In genomic region chr6:44311767-44312166, GRCh38 we compare ENCODE assay signal across 13 cellular contexts. TPM values are rescaled to one million over a fixed set of nuclear protein-coding genes. Genes with fewer than 3 reads are reported as not detected.
DNase-seq lines count a peak whose midpoint lies in the region; ATAC-seq and TF ChIP-seq lines count a peak whose summit lies in the region.
"Had no signal": no experiment of that assay in that cellular context is flagged by ENCODE, and none has a peak within 500 bp of the region (broad histone marks: within the 10 kb centered on the region; RNA-seq: fewer than 3 reads in every experiment).

No MANE protein-coding gene starts in this region.

- peaks cover 11% of the 10 kb centered on the region for H3K4me1 ChIP-seq in CD4-positive, alpha-beta memory T cell (ENCODE audit: insufficient read depth, low read length)
- peaks cover 6% of the 10 kb centered on the region for H3K4me1 ChIP-seq in KMS-11 (ENCODE audit: low read depth, poor library complexity, severe bottlenecking)

- H3K4me3 ChIP-seq in CD4-positive, alpha-beta memory T cell (ENCODE audit: low read length in 2 of 2): no peak overlapping the region
- no peak overlapping the region for H3K4me3 ChIP-seq in KMS-11 (IDR thresholded peaks at IDR 0.05; ENCODE audit: insufficient read depth, low read depth, low read length)

- peak overlapping the region in 6 of 7 donors; percentile 37 to 82 (median 70) for H3K27ac Mint-ChIP-seq in CD4-positive, alpha-beta memory T cell
- H3K27ac Mint-ChIP-seq in brain: peak overlapping the region in 4 of 5 experiments; percentile 89 to 94 (median 92)
- H3K27ac Mint-ChIP-seq in naive thymus-derived CD8-positive, alpha-beta T cell: peak overlapping the region in 8 of 10 donors; percentile 13 to 97 (median 58)

- peaks cover 29 to 48% of the 10 kb centered on the region in 2 donors for H3K36me3 Mint-ChIP-seq in CD4-positive, alpha-beta memory T cell
- peaks cover 32% of the 10 kb centered on the region for H3K36me3 Mint-ChIP-seq in brain
- peaks cover 0 to 41% (median 7%) of the 10 kb centered on the region in 3 donors for H3K36me3 Mint-ChIP-seq in naive thymus-derived CD8-positive, alpha-beta T cell

- intact Hi-C loops in CD4-positive, alpha-beta memory T cell (cut with micrococcal nuclease): loop anchor here (2.0 kb wide), 1 partner anchor 65 kb away; the partner anchor contains the start of gene HSP90AB1

- TF ChIP-seq CTCF in KMS-11 (conservative IDR thresholded peaks at IDR 0.05; ENCODE audit: low read depth, low read length): no peak
- TF ChIP-seq CTCF in brain (conservative IDR thresholded peaks at IDR 0.05): no peak

- H3K4me1 Mint-ChIP-seq in CD4-positive, alpha-beta memory T cell: peaks cover 5 to 30% (median 20%) of the 10 kb centered on the region in 4 donors
- peaks cover 14% of the 10 kb centered on the region for H3K4me1 Mint-ChIP-seq in brain
- H3K4me1 Mint-ChIP-seq in naive thymus-derived CD8-positive, alpha-beta T cell: peaks cover 20 to 31% (median 23%) of the 10 kb centered on the region in 4 donors

- H3K4me2 ChIP-seq in KMS-11: peak overlapping the region; percentile 98; the same call in 1 of the 2 replicates

- H2AFZ ChIP-seq in KMS-11 (ENCODE audit: low read depth): no peak overlapping the region

- no peak overlapping the region for H3K9ac ChIP-seq in KMS-11

- no peaks in the 10 kb centered on the region for H3K9me3 ChIP-seq in CD4-positive, alpha-beta memory T cell (ENCODE audit: control insufficient read depth in 1 of 2, low read length in 2 of 2)
- H3K9me3 ChIP-seq: spleen had no signal

- no peaks in the 10 kb centered on the region for H3K9me3 Mint-ChIP-seq in CD4-positive, alpha-beta memory T cell
- H3K9me3 Mint-ChIP-seq in brain: no peaks in the 10 kb centered on the region
- H3K9me3 Mint-ChIP-seq in naive thymus-derived CD8-positive, alpha-beta T cell: no peaks in the 10 kb centered on the region

- no peaks in the 10 kb centered on the region for H4K20me1 ChIP-seq in KMS-11 (ENCODE audit: insufficient read depth)

- POLR2A ChIA-PET in CD4-positive, alpha-beta memory T cell (lab: Charles Lee; ENCODE audit: partially characterized antibody): interaction anchor here (0.7 to 3.7 kb wide), 2 partner anchors 41 to 65 kb away, joined by 3 to 26 read pairs; partner anchors contain the start of genes HSP90AB1 and TMEM151B
- POLR2A ChIA-PET in naive thymus-derived CD8-positive, alpha-beta T cell (lab: Charles Lee): interaction anchor here (2.0 kb wide), 1 partner anchor 65 kb away, joined by 6 read pairs; the partner anchor contains the start of gene HSP90AB1

- peaks cover 29% of the 10 kb centered on the region for H3K36me3 ChIP-seq in CD4-positive, alpha-beta memory T cell (ENCODE audit: insufficient read depth, low read length)
- peaks cover 5% of the 10 kb centered on the region; the same call in 1 of the 2 replicates for H3K36me3 ChIP-seq in KMS-11 (ENCODE audit: insufficient read depth)

- H3K27me3 Mint-ChIP-seq in CD4-positive, alpha-beta memory T cell: no peaks in the 10 kb centered on the region
- H3K27me3 Mint-ChIP-seq in brain: peaks cover 16% of the 10 kb centered on the region
- no peaks in the 10 kb centered on the region for H3K27me3 Mint-ChIP-seq in naive thymus-derived CD8-positive, alpha-beta T cell

- no peak for DNase-seq in CD4-positive, alpha-beta memory T cell
- no peak for DNase-seq in naive thymus-derived CD8-positive, alpha-beta T cell
- no peak for DNase-seq in NCI-H1092 (lab: John Stamatoyannopoulos, UW)
- no peak for DNase-seq in pons (ENCODE audit: low spot score)
- no peak for DNase-seq in NCI-H2171 (lab: John Stamatoyannopoulos, UW)
- DNase-seq in RKO (ENCODE audit: low spot score): no peak
- DNase-seq: DMS79 treated with DMSO at 0.1 percent for 48 hours, NCI-H2227 treated with DMSO at 0.1 percent for 48 hours, spleen had no signal

- H3K27ac ChIP-seq in CD4-positive, alpha-beta memory T cell (ENCODE audit: low read depth, low read length): no peak overlapping the region
- H3K27ac ChIP-seq in KMS-11: no peak overlapping the region
- H3K27ac ChIP-seq: epithelial cell of prostate, spleen had no signal

- H3K27me3 ChIP-seq in CD4-positive, alpha-beta memory T cell (ENCODE audit: insufficient read depth, low read length): no peaks in the 10 kb centered on the region
- no peaks in the 10 kb centered on the region for H3K27me3 ChIP-seq in KMS-11 (ENCODE audit: insufficient read depth, low read depth)
- H3K27me3 ChIP-seq: spleen had no signal

- peak overlapping the region; percentile 90 to 98 (median 96) for H3K4me3 Mint-ChIP-seq in CD4-positive, alpha-beta memory T cell
- peak overlapping the region; percentile 93 to 99 (median 98) for H3K4me3 Mint-ChIP-seq in brain
- H3K4me3 Mint-ChIP-seq in naive thymus-derived CD8-positive, alpha-beta T cell: peak overlapping the region; percentile 92 to 100 (median 96)

- peaks cover 13% of the 10 kb centered on the region; the same call in 1 of the 2 replicates for H3K79me2 ChIP-seq in KMS-11 (ENCODE audit: insufficient read depth, low read depth)

- no peak for ATAC-seq in naive thymus-derived CD8-positive, alpha-beta T cell

- CTCF ChIA-PET in CD4-positive, alpha-beta memory T cell (lab: Charles Lee; ENCODE audit: partially characterized antibody): interaction anchor here (1.3 to 3.8 kb wide), 4 partner anchors 10 to 331 kb away, joined by 3 to 19 read pairs (median 6); no protein-coding TSS in a partner anchor

RNA-seq across cellular contexts. Expression of gene AARS2, which starts 1.4 kb away (rescaled TPM):
- total RNA-seq in CD4-positive, alpha-beta memory T cell: 10 to 100 TPM; 23.7 to 25.6 TPM
- 10 to 100 TPM in 1 of 2 donors, 1 to 10 TPM in 1; 4.2 to 10.1 TPM for polyA plus RNA-seq in CD4-positive, alpha-beta memory T cell
- 16.9 TPM for polyA plus RNA-seq in brain (ENCODE audit: insufficient read depth, low read depth, low replicate concordance)
- total RNA-seq in naive thymus-derived CD8-positive, alpha-beta T cell: 10 to 100 TPM; 23.8 to 24.1 TPM
- polyA plus RNA-seq in naive thymus-derived CD8-positive, alpha-beta T cell: 10 to 100 TPM in 1 of 3 donors, 1 to 10 TPM in 2; 5.2 to 13.5 (median 6.3) TPM

RNA-seq across cellular contexts. Expression of gene SPATS1, which starts 30.7 kb away (rescaled TPM):
- total RNA-seq in CD4-positive, alpha-beta memory T cell: not detected
- not detected for polyA plus RNA-seq in CD4-positive, alpha-beta memory T cell
- not detected for polyA plus RNA-seq in brain (ENCODE audit: insufficient read depth, low read depth, low replicate concordance)
- not detected for total RNA-seq in naive thymus-derived CD8-positive, alpha-beta T cell
- polyA plus RNA-seq in naive thymus-derived CD8-positive, alpha-beta T cell: not detected
- total RNA-seq: spleen had no signal
- polyA plus RNA-seq: adipose tissue, spleen had no signal

RNA-seq across cellular contexts. Expression of gene TMEM151B, which starts 41.5 kb away (rescaled TPM):
- total RNA-seq in CD4-positive, alpha-beta memory T cell: not detected
- not detected for polyA plus RNA-seq in CD4-positive, alpha-beta memory T cell
- polyA plus RNA-seq in brain (ENCODE audit: insufficient read depth, low read depth, low replicate concordance): 45.5 TPM
- not detected for total RNA-seq in naive thymus-derived CD8-positive, alpha-beta T cell
- not detected for polyA plus RNA-seq in naive thymus-derived CD8-positive, alpha-beta T cell

RNA-seq across cellular contexts. Expression of gene NFKBIE, which starts 46.4 kb away (rescaled TPM):
- total RNA-seq in CD4-positive, alpha-beta memory T cell: 10 to 100 TPM; 12.7 to 15.0 TPM
- 1 to 10 TPM; 8.0 to 8.3 TPM for polyA plus RNA-seq in CD4-positive, alpha-beta memory T cell
- 10.8 TPM for polyA plus RNA-seq in brain (ENCODE audit: insufficient read depth, low read depth, low replicate concordance)
- 10 to 100 TPM; 11.4 to 14.4 TPM for total RNA-seq in naive thymus-derived CD8-positive, alpha-beta T cell
- 1 to 10 TPM; 2.7 to 4.1 (median 3.6) TPM for polyA plus RNA-seq in naive thymus-derived CD8-positive, alpha-beta T cell

RNA-seq across cellular contexts. Expression of gene SLC35B2, which starts 54.4 kb away (rescaled TPM):
- total RNA-seq in CD4-positive, alpha-beta memory T cell: 10 to 100 TPM; 20.7 to 20.9 TPM
- polyA plus RNA-seq in CD4-positive, alpha-beta memory T cell: 10 to 100 TPM; 41.6 to 65.3 TPM
- polyA plus RNA-seq in brain (ENCODE audit: insufficient read depth, low read depth, low replicate concordance): 68.7 TPM
- total RNA-seq in naive thymus-derived CD8-positive, alpha-beta T cell: 10 to 100 TPM; 18.0 to 18.3 TPM
- 10 to 100 TPM; 31.9 to 40.1 (median 39.0) TPM for polyA plus RNA-seq in naive thymus-derived CD8-positive, alpha-beta T cell

Comparison
In these comparisons a context has a peak if more than half of its experiments do, and no peak if none do; other contexts are left out.
1. RNA of gene TMEM151B, which starts 41.5 kb away (polyA plus RNA-seq): 45.5 TPM in brain (single experiment); not detected in CD4-positive, alpha-beta memory T cell and not detected in naive thymus-derived CD8-positive, alpha-beta T cell; every median in the first group is over 10 times any median in the second.
2. Peak in every context shown above with its lines, with median percentiles within 50 percentile points of each other: H3K27ac Mint-ChIP-seq and H3K4me3 Mint-ChIP-seq.